In genomic region chr3:45566205-45566604, GRCh38 we compare ENCODE assay signal across 26 cellular contexts. TPM values are rescaled to one million over a fixed set of nuclear protein-coding genes. Genes with fewer than 3 reads are reported as not detected.
DNase-seq lines count a peak whose midpoint lies in the region; ATAC-seq and TF ChIP-seq lines count a peak whose summit lies in the region.
"Had no signal": no experiment of that assay in that cellular context is flagged by ENCODE, and none has a peak within 500 bp of the region (broad histone marks: within the 10 kb centered on the region; RNA-seq: fewer than 3 reads in every experiment).

No MANE protein-coding gene starts in this region.

- peaks cover 2% of the 10 kb centered on the region for H3K36me3 Mint-ChIP-seq in activated CD4-positive, alpha-beta T cell treated with anti-CD3 and anti-CD28 coated beads for 36 hours (ENCODE audit: low read depth)
- H3K36me3 Mint-ChIP-seq in CD4-positive, CD25-positive, alpha-beta regulatory T cell = no peaks in the 10 kb centered on the region
- no peaks in the 10 kb centered on the region for H3K36me3 Mint-ChIP-seq in naive B cell
- H3K36me3 Mint-ChIP-seq: CD4-positive, alpha-beta memory T cell; IgD-negative memory B cell; natural killer cell treated with Interleukin-12 subunit alpha and Interleukin-12 subunit beta and Interleukin-15 and Interleukin-18, amount 100 ng/mL, for 72 hours had no signal

- no peak for DNase-seq in activated CD4-positive, alpha-beta T cell treated with anti-CD3 and anti-CD28 coated beads for 36 hours
- DNase-seq in activated CD4-positive, alpha-beta T cell treated with anti-CD3 and anti-CD28 coated beads for 4 hours = no peak
- no peak for DNase-seq in CD4-positive, CD25-positive, alpha-beta regulatory T cell
- DNase-seq in naive B cell (no peak), mucosa of descending colon (no peak), DMS79 treated with DMSO at 0.1 percent for 48 hours (lab: John Stamatoyannopoulos, UW) (no peak), NCI-H226 (no peak)
- DNase-seq: ACHN; activated effector memory CD4-positive, alpha-beta T cell treated with anti-CD3 and anti-CD28 coated beads, Interleukin-2, amount 50 U/mL, for 16 hours; amniotic stem cell; CD4-positive, alpha-beta memory T cell; dorsolateral prefrontal cortex; foreskin keratinocyte; HFFc6; hippocampal formation; mesendoderm; NCI-H187 treated with DMSO at 0.1 percent for 48 hours; NCI-H446; SHP77 treated with DMSO at 0.1 percent for 48 hours; stimulated activated CD4-positive, alpha-beta T cell treated with anti-CD3 and anti-CD28 coated beads, Interleukin-2, amount 100 ng/mL, for 24 hours had no signal

- no peaks in the 10 kb centered on the region for H3K9me3 Mint-ChIP-seq in activated CD4-positive, alpha-beta T cell treated with anti-CD3 and anti-CD28 coated beads for 36 hours (ENCODE audit: low read depth)
- H3K9me3 Mint-ChIP-seq in CD4-positive, CD25-positive, alpha-beta regulatory T cell = peaks cover 0 to 2% (median 0%) of the 10 kb centered on the region in 7 donors
- no peaks in the 10 kb centered on the region for H3K9me3 Mint-ChIP-seq in naive B cell
- H3K9me3 Mint-ChIP-seq: IgD-negative memory B cell; natural killer cell treated with Interleukin-12 subunit alpha and Interleukin-12 subunit beta and Interleukin-15 and Interleukin-18, amount 100 ng/mL, for 72 hours had no signal

- peaks cover 13% of the 10 kb centered on the region for H3K4me1 ChIP-seq in CD4-positive, CD25-positive, alpha-beta regulatory T cell (ENCODE audit: control insufficient read depth, insufficient read depth, low read length, poor library complexity, severe bottlenecking)
- H3K4me1 ChIP-seq in OCI-LY3 (ENCODE audit: low read length) (peaks cover 82% of the 10 kb centered on the region), mucosa of descending colon (ENCODE audit: low read depth) (no peaks in the 10 kb centered on the region)
- H3K4me1 ChIP-seq: foreskin keratinocyte, parathyroid adenoma had no signal

- no peaks in the 10 kb centered on the region for H3K9me3 ChIP-seq in CD4-positive, CD25-positive, alpha-beta regulatory T cell (ENCODE audit: control insufficient read depth in 2 of 2, low read length in 2 of 2)
- H3K9me3 ChIP-seq in OCI-LY3 (ENCODE audit: insufficient read depth, low read length) (no peaks in the 10 kb centered on the region), mucosa of descending colon (no peaks in the 10 kb centered on the region)

- POLR2A ChIA-PET in activated CD4-positive, alpha-beta T cell treated with anti-CD3 and anti-CD28 coated beads for 36 hours (lab: Charles Lee) = no interaction called here

- H3K27me3 ChIP-seq in CD4-positive, CD25-positive, alpha-beta regulatory T cell (ENCODE audit: control insufficient read depth, insufficient read depth, low read length) = no peaks in the 10 kb centered on the region
- no peaks in the 10 kb centered on the region for H3K27me3 ChIP-seq in OCI-LY3 (ENCODE audit: low read depth, low read length)
- H3K27me3 ChIP-seq: dorsolateral prefrontal cortex, foreskin keratinocyte had no signal

- no peak overlapping the region; the same call in 1 of the 2 replicates for H3K9ac ChIP-seq in OCI-LY3 (ENCODE audit: low read length)
- H3K9ac ChIP-seq: parathyroid adenoma had no signal

- peak overlapping the region; percentile 85 for H3K4me2 ChIP-seq in OCI-LY3 (ENCODE audit: low read length)

- H2AFZ ChIP-seq in OCI-LY3 (ENCODE audit: low read depth, low read length) = no peak overlapping the region

- ATAC-seq in activated CD4-positive, alpha-beta T cell treated with anti-CD3 and anti-CD28 coated beads for 36 hours = no peak
- no peak for ATAC-seq in CD4-positive, CD25-positive, alpha-beta regulatory T cell (ENCODE audit: low read depth in 2 of 2)
- ATAC-seq in naive B cell (ENCODE audit: low read depth in 2 of 2) (no peak), mucosa of descending colon (no peak)
- ATAC-seq: activated CD4-positive, CD25-positive, alpha-beta regulatory T cell treated with anti-CD3 and anti-CD28 coated beads, Interleukin-2, amount 50 U/mL, for 24 hours; foreskin keratinocyte had no signal

- no peak overlapping the region for H3K4me3 Mint-ChIP-seq in activated CD4-positive, alpha-beta T cell treated with anti-CD3 and anti-CD28 coated beads for 36 hours
- H3K4me3 Mint-ChIP-seq in CD4-positive, CD25-positive, alpha-beta regulatory T cell = no peak overlapping the region
- H3K4me3 Mint-ChIP-seq in naive B cell = peak overlapping the region in 6 of 8 donors; percentile 24 to 82 (median 47)
- H3K4me3 Mint-ChIP-seq: CD4-positive, alpha-beta memory T cell; HFFc6; natural killer cell treated with Interleukin-12 subunit alpha and Interleukin-12 subunit beta and Interleukin-15 and Interleukin-18, amount 100 ng/mL, for 72 hours had no signal

- H3K27me3 Mint-ChIP-seq in activated CD4-positive, alpha-beta T cell treated with anti-CD3 and anti-CD28 coated beads for 36 hours = no peaks in the 10 kb centered on the region
- peaks cover 1% of the 10 kb centered on the region for H3K27me3 Mint-ChIP-seq in CD4-positive, CD25-positive, alpha-beta regulatory T cell
- no peaks in the 10 kb centered on the region for H3K27me3 Mint-ChIP-seq in naive B cell
- H3K27me3 Mint-ChIP-seq: CD4-positive, alpha-beta memory T cell; natural killer cell treated with Interleukin-12 subunit alpha and Interleukin-12 subunit beta and Interleukin-15 and Interleukin-18, amount 100 ng/mL, for 72 hours had no signal

- no peaks in the 10 kb centered on the region for H4K20me1 ChIP-seq in OCI-LY3 (ENCODE audit: insufficient read depth, low read length)

- H3K4me1 Mint-ChIP-seq in activated CD4-positive, alpha-beta T cell treated with anti-CD3 and anti-CD28 coated beads for 36 hours = peaks cover 21% of the 10 kb centered on the region
- H3K4me1 Mint-ChIP-seq in CD4-positive, CD25-positive, alpha-beta regulatory T cell = peaks cover 6 to 24% (median 17%) of the 10 kb centered on the region in 4 donors
- H3K4me1 Mint-ChIP-seq in naive B cell = peaks cover 43 to 63% (median 46%) of the 10 kb centered on the region in 3 donors

- H3K79me2 ChIP-seq in OCI-LY3 (ENCODE audit: low read length) = no peaks in the 10 kb centered on the region
- H3K79me2 ChIP-seq: parathyroid adenoma had no signal

- no peak overlapping the region for H3K4me3 ChIP-seq in CD4-positive, CD25-positive, alpha-beta regulatory T cell (ENCODE audit: low read depth, low read length)
- H3K4me3 ChIP-seq in OCI-LY3 (ENCODE audit: low read length) = no peak overlapping the region; the same call in 1 of the 2 replicates
- H3K4me3 ChIP-seq in mucosa of descending colon = no peak overlapping the region
- H3K4me3 ChIP-seq: dorsolateral prefrontal cortex had no signal

- no peak overlapping the region for H3K27ac ChIP-seq in CD4-positive, CD25-positive, alpha-beta regulatory T cell (ENCODE audit: insufficient read depth, low read length, poor library complexity, severe bottlenecking)
- H3K27ac ChIP-seq in OCI-LY3 (ENCODE audit: low read length) = peak overlapping the region; percentile 74
- H3K27ac ChIP-seq: epithelial cell of prostate, foreskin keratinocyte, parathyroid adenoma had no signal

- peak overlapping the region; percentile 69 for H3K27ac Mint-ChIP-seq in activated CD4-positive, alpha-beta T cell treated with anti-CD3 and anti-CD28 coated beads for 36 hours
- H3K27ac Mint-ChIP-seq in CD4-positive, CD25-positive, alpha-beta regulatory T cell = peak overlapping the region in 2 of 3 donors; percentile 25 to 87
- H3K27ac Mint-ChIP-seq in naive B cell = peak overlapping the region in 5 of 6 donors; percentile 60 to 90 (median 83)
- H3K27ac Mint-ChIP-seq: HFFc6; natural killer cell treated with Interleukin-12 subunit alpha and Interleukin-12 subunit beta and Interleukin-15 and Interleukin-18, amount 100 ng/mL, for 72 hours had no signal

- intact Hi-C loops in activated CD4-positive, alpha-beta T cell treated with anti-CD3 and anti-CD28 coated beads for 36 hours (cut with DNase I, micrococcal nuclease) = no loop called here
- intact Hi-C loops in mucosa of descending colon (cut with DNase I, micrococcal nuclease) = no loop called here

- CTCF ChIA-PET in activated CD4-positive, alpha-beta T cell treated with anti-CD3 and anti-CD28 coated beads for 36 hours (lab: Charles Lee) = no interaction called here

- H3K36me3 ChIP-seq in CD4-positive, CD25-positive, alpha-beta regulatory T cell (ENCODE audit: control insufficient read depth, insufficient read depth, low read length) = no peaks in the 10 kb centered on the region
- H3K36me3 ChIP-seq in OCI-LY3 (replicated peaks; ENCODE audit: low read depth, low read length) = no peaks in the 10 kb centered on the region
- no peaks in the 10 kb centered on the region for H3K36me3 ChIP-seq in mucosa of descending colon (ENCODE audit: low read depth)

- TF ChIP-seq CTCF in OCI-LY3 (IDR thresholded peaks at IDR 0.05; ENCODE audit: low read depth, low read length) (no peak), mucosa of descending colon (IDR thresholded peaks at IDR 0.05) (no peak)

RNA-seq across cellular contexts. Expression of gene LIMD1, which starts 28.3 kb away (rescaled TPM):
- 10 to 100 TPM; 20.1 to 22.9 TPM for total RNA-seq in activated CD4-positive, alpha-beta T cell treated with anti-CD3 and anti-CD28 coated beads for 36 hours
- 46.3 TPM for total RNA-seq in CD4-positive, CD25-positive, alpha-beta regulatory T cell
- polyA plus RNA-seq in CD4-positive, CD25-positive, alpha-beta regulatory T cell = 10 to 100 TPM in 1 of 4 donors, 1 to 10 TPM in 3; 7.1 to 12.9 (median 8.2) TPM
- 10 to 100 TPM in 5 of 6 donors, 1 to 10 TPM in 1; 7.4 to 32.0 (median 23.8) TPM for polyA plus RNA-seq in naive B cell (ENCODE audit: low read depth in 6 of 6)
- 10 to 100 TPM; 36.0 to 40.9 (median 38.9) TPM for total RNA-seq in mucosa of descending colon

Comparison
In these comparisons a context has a peak if more than half of its experiments do, and no peak if none do; other contexts are left out.
1. H3K4me3 Mint-ChIP-seq: peak in naive B cell (6 of 8); none in activated CD4-positive, alpha-beta T cell treated with anti-CD3 and anti-CD28 coated beads for 36 hours (single experiment) and CD4-positive, CD25-positive, alpha-beta regulatory T cell (0 of 4).
2. Peak in every context shown above with its lines, with median percentiles within 50 percentile points of each other: H3K27ac Mint-ChIP-seq.